ENCODE assay signal across 31 cellular contexts in the genomic region with DNA sequence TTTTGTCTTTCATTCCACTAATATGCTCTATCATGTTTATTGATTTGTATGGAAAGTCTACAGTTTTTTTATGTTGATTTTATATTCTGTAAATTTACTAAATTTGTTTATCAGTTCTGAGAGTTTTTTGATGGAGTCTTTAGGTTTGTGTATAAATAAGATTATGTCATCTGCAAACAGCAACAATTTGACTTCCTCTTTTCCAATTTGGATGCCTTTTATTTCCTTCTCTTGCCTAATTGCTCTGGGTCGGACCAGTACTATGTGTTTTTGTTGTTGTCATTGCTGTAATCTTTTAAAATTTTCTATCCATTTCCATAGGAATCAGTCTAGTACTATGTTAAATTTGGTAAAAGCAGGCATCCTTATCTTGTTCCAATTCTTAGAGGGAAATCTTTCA. TPM values are rescaled to one million over a fixed set of nuclear protein-coding genes. Genes with fewer than 3 reads are reported as not detected.
"Had no signal": no experiment of that assay in that cellular context is flagged by ENCODE, and none has a peak within 500 bp of the region (broad histone marks: within the 10 kb centered on the region; RNA-seq: fewer than 3 reads in every experiment).

No MANE protein-coding gene starts in this region.

- ATAC-seq: effector memory CD8-positive, alpha-beta T cell; esophagus mucosa; gastrocnemius medialis; heart right ventricle; left cardiac atrium; left lung; left ventricle myocardium superior; lower lobe of right lung; mucosa of descending colon had no signal

- H3K36me3 ChIP-seq: colonic mucosa, left lung, lower lobe of right lung had no signal

- H3K4me3 ChIP-seq: colonic mucosa, esophagus squamous epithelium, gastrocnemius medialis, heart right ventricle, left lung, lower lobe of right lung, mucosa of descending colon had no signal

- H3K27ac ChIP-seq: colonic mucosa, epithelial cell of prostate, esophagus squamous epithelium, gastrocnemius medialis, heart right ventricle, left lung, lower lobe of right lung had no signal

- FAIRE-seq: endometrium, islet of Langerhans had no signal

- H3K27me3 ChIP-seq: colonic mucosa, esophagus squamous epithelium, gastrocnemius medialis, heart right ventricle, left lung had no signal

- H3K4me1 ChIP-seq: colonic mucosa, esophagus squamous epithelium, gastrocnemius medialis, left lung, lower lobe of right lung had no signal

- DNase-seq: colonic mucosa; cortex of kidney; effector CD8-positive, alpha-beta T cell; effector memory CD8-positive, alpha-beta T cell; endodermal cell; erythroblast; esophagus squamous epithelium; foreskin fibroblast; foreskin melanocyte; gastrocnemius medialis; glutamatergic neuron; head of caudate nucleus; heart right ventricle; hippocampal formation; left cardiac atrium; left lung; left ventricle myocardium superior; lower lobe of right lung; mesenchymal stem cell; mucosa of descending colon; naive B cell had no signal

- H3K9me3 ChIP-seq: colonic mucosa, esophagus squamous epithelium, gastrocnemius medialis, heart right ventricle, left lung, lower lobe of right lung, mucosa of descending colon had no signal

RNA-seq across cellular contexts. Expression of a gene that starts 46.0 kb away (rescaled TPM):
- total RNA-seq: dermis microvascular lymphatic vessel endothelial cell, gastrocnemius medialis, glomerular endothelial cell, heart right ventricle, left cardiac atrium, left ventricle myocardium superior, lung microvascular endothelial cell, mesenteric fat pad, mesothelial cell of epicardium, myocyte had no signal
